ENCODE assay signal across 8 cellular contexts in the genomic region with DNA sequence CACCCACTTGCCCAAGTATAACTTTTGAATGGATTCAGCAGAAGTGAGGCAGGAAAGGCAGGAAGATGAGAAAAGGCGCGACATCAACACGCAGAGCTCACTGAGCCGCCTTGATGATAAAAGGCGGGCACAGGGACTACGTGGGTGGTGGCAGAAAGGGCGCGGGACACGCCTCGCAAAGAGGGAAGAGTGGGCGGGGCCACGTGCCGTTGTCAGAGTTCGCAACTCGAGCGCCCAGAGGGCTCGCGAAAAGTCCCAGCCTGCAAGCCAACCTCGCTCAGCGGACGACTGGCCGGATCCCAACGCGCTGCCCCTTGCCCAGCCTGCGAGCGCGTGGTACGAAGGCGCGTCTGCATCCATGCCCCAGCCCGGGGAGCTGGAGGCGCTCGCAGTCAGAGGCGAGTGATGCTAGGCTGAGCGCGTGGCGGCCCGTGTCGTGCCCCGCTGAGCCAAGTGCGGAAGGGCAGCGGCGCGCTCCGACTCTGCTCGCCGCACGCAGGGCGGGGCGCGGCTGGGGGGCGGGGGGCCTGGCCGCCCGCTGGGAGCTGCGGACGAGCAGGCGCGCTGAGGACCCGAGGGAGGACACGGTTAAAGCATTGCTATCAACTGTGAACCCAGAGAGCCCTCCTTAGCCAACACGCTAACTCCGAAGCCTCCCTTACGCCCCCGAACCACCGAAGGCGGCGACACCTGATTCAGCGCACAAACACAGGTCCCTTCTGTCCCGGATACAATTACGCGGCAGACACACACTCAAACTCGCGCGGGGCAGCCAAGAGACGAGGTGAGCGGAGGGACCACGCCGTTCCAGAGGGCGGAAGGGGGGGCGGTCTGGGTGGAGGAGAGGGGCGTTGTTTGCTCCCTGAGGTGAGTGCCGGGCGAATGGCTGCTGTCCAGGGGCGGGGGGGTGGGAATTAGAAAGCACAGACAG. TPM values are rescaled to one million over a fixed set of nuclear protein-coding genes. Genes with fewer than 3 reads are reported as not detected.
DNase-seq lines count a peak whose midpoint lies in the region; ATAC-seq, FAIRE-seq and TF ChIP-seq lines count a peak whose summit lies in the region.

A gene with protein sequence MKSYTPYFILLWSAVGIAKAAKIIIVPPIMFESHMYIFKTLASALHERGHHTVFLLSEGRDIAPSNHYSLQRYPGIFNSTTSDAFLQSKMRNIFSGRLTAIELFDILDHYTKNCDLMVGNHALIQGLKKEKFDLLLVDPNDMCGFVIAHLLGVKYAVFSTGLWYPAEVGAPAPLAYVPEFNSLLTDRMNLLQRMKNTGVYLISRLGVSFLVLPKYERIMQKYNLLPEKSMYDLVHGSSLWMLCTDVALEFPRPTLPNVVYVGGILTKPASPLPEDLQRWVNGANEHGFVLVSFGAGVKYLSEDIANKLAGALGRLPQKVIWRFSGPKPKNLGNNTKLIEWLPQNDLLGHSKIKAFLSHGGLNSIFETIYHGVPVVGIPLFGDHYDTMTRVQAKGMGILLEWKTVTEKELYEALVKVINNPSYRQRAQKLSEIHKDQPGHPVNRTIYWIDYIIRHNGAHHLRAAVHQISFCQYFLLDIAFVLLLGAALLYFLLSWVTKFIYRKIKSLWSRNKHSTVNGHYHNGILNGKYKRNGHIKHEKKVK (plus strand): TSS at position 617 of the 931 bp plus-strand sequence. CDS start 24,074 bp downstream, outside the sequence.

- ATAC-seq in GM21367 (IDR thresholded peaks at IDR 0.05; ENCODE audit: unreplicated experiment) (peak; percentile 37), HG02938 (IDR thresholded peaks at IDR 0.05; ENCODE audit: unreplicated experiment) (no peak)

- H3K4me1 ChIP-seq in HUES64 (ENCODE audit: insufficient read depth, low read length) = peaks cover 10% of the 10 kb centered on the region; the same call in 1 of the 2 replicates
- H3K4me1 ChIP-seq in SJCRH30 = peaks cover 6% of the 10 kb centered on the region; the same call in 1 of the 2 replicates
- H3K4me1 ChIP-seq in kidney (ENCODE audit: control insufficient read depth in 1 of 2, insufficient read depth in 1 of 2, low read depth in 1 of 2, low read length in 2 of 2) = no peaks in the 10 kb centered on the region

- H3K36me3 ChIP-seq in HUES64 (ENCODE audit: insufficient read depth, low read length) (no peaks in the 10 kb centered on the region), SJCRH30 (no peaks in the 10 kb centered on the region), bronchial epithelial cell (ENCODE audit: control insufficient read depth, insufficient read depth, low read length) (no peaks in the 10 kb centered on the region), kidney (ENCODE audit: control insufficient read depth in 1 of 2, insufficient read depth in 2 of 2, low read length in 2 of 2) (no peaks in the 10 kb centered on the region)

- peaks cover 38% of the 10 kb centered on the region for H3K27me3 ChIP-seq in HUES64 (ENCODE audit: insufficient read depth, low read length)
- no peaks in the 10 kb centered on the region for H3K27me3 ChIP-seq in SJCRH30
- H3K27me3 ChIP-seq in bronchial epithelial cell (ENCODE audit: control insufficient read depth, insufficient read depth, low read length) = peaks cover 14% of the 10 kb centered on the region

- H3K9me3 ChIP-seq in HUES64 (ENCODE audit: insufficient read depth, low read depth, low read length) (peaks cover 16% of the 10 kb centered on the region), SJCRH30 (replicated peaks) (no peaks in the 10 kb centered on the region), kidney (ENCODE audit: control insufficient read depth in 1 of 2, low read length in 2 of 2) (no peaks in the 10 kb centered on the region)

- no peak for FAIRE-seq in bronchial epithelial cell (lab: Jason Lieb, UNC)
- FAIRE-seq in kidney (lab: Jason Lieb, UNC) = no peak

- DNase-seq in Caki2 (ENCODE audit: low read depth) = peak; percentile 72
- DNase-seq in SJCRH30 = peak; percentile 89
- no peak for DNase-seq in bronchial epithelial cell (ENCODE audit: low read depth)
- DNase-seq in kidney = peak; percentile 91
- peak; percentile 40 for DNase-seq in stimulated activated CD4-positive, alpha-beta T cell treated with anti-CD3 and anti-CD28 coated beads, Interleukin-12 subunit alpha, Interleukin-12 subunit beta, amount 100 ng/mL, for 4 hours

- H3K27ac ChIP-seq in HUES64 (ENCODE audit: low read depth, low read length) = no peak within 1 kb of the TSS; the same call in 1 of the 2 replicates
- peak within 1 kb of the TSS; percentile 47 for H3K27ac ChIP-seq in SJCRH30
- peak within 1 kb of the TSS; percentile 82 to 91 for H3K27ac ChIP-seq in kidney (ENCODE audit: low read depth in 2 of 2, low read length in 2 of 2)

- H3K4me3 ChIP-seq in HUES64 (ENCODE audit: low read length) = peak within 1 kb of the TSS; percentile 86
- peak within 1 kb of the TSS; percentile 74 for H3K4me3 ChIP-seq in SJCRH30
- H3K4me3 ChIP-seq in bronchial epithelial cell (ENCODE audit: low read depth, low read length) = peak within 1 kb of the TSS; percentile 32
- peak within 1 kb of the TSS; percentile 63 to 77 for H3K4me3 ChIP-seq in kidney (ENCODE audit: low read length in 2 of 2)

- intact Hi-C loops in kidney (cut with DNase I) = no loop called here

- H3K9ac ChIP-seq in HUES64 (ENCODE audit: low read depth, low read length) (peak within 1 kb of the TSS; percentile 63), kidney (ENCODE audit: low read length in 2 of 2) (peak within 1 kb of the TSS; percentile 45 to 62)

- under 1% methylated on average over 82 of the region's 84 CpGs for WGBS in HUES64

- in situ Hi-C loops in Caki2 (cut with HindIII; ENCODE audit: low pct_unique_long_range_greater_than_20kb, low sequenced_read_pairs) = no loop called here

- TF ChIP-seq CTCF in bronchial epithelial cell (IDR thresholded peaks at IDR 0.05; ENCODE audit: insufficient read depth, low read length, severe bottlenecking) (no peak), kidney (IDR thresholded peaks at IDR 0.05; ENCODE audit: borderline replicate concordance, extremely low read depth, insufficient read depth) (no peak)

RNA-seq across cellular contexts. Expression of the gene that starts here (rescaled TPM):
- 5.8 and 17.6 TPM in 2 replicates for total RNA-seq in Caki2 (2014; rRNA removed; shearing (Covaris generic); ENCODE audit: low replicate concordance)
- 7.3 TPM for polyA plus RNA-seq in HUES64 (2013, experiment 1 of 2)
- 8.4 TPM for polyA plus RNA-seq in HUES64 (2013, experiment 2 of 2)
- total RNA-seq in SJCRH30 (2014; rRNA removed; shearing (Covaris generic)) = 26.3 and 27.6 TPM in 2 replicates
- total RNA-seq in bronchial epithelial cell (under 0.01 TPM in 2 replicates), kidney (42.2 TPM)
- polyA plus RNA-seq in kidney (ENCODE audit: insufficient read depth, low read depth, low replicate concordance) = 20.0 TPM

Comparison
In these comparisons a context has a peak if more than half of its experiments do, and no peak if none do; other contexts are left out.
1. H3K4me3 ChIP-seq: peak in every context shown above with its lines; median percentile 86 in HUES64; 74 in SJCRH30; 70 in kidney; 32 in bronchial epithelial cell.